23 cellular contexts compared by ENCODE assay signal in genomic region chr12:115176741-115177400, GRCh38.
"Had no signal": no experiment of that assay in that cellular context is flagged by ENCODE, and none has a peak within 500 bp of the region (broad histone marks: within the 10 kb centered on the region; RNA-seq: fewer than 3 reads in every experiment).

No MANE protein-coding gene starts in this region.

- H3K4me1 Mint-ChIP-seq: activated B cell treated with CpG ODN at 0.5 μM for 24 hours; activated naive CD4-positive, alpha-beta T cell treated with anti-CD3 and anti-CD28 coated beads, Interleukin-2, amount 10 ng/mL, durations not matched to agents 7 days and 5 days; naive thymus-derived CD4-positive, alpha-beta T cell; T-helper 17 cell had no signal

- H3K27ac ChIP-seq: foreskin keratinocyte, lower lobe of right lung, pancreas, upper lobe of right lung had no signal

- H3K4me1 ChIP-seq: foreskin keratinocyte, lower lobe of right lung, pancreas, upper lobe of right lung had no signal

- H3K4me3 ChIP-seq: lower lobe of right lung, pancreas, upper lobe of right lung had no signal

- ATAC-seq: activated T-cell treated with anti-CD3 and anti-CD28 coated beads, Interleukin-2, amount 50 U/mL, for 4 hours; foreskin keratinocyte; left lobe of liver; lower lobe of right lung; naive thymus-derived CD4-positive, alpha-beta T cell; pancreas; right cardiac atrium; stimulated activated naive CD8-positive, alpha-beta T cell treated with anti-CD3 and anti-CD28 coated beads, Interleukin-15, Interleukin-2, amounts not matched to agents 100 U/mL and 50 U/mL, for 24 hours; T-helper 17 cell; upper lobe of right lung had no signal

- H3K36me3 ChIP-seq: lower lobe of right lung, pancreas, upper lobe of right lung had no signal

- H3K9me3 ChIP-seq: lower lobe of right lung, pancreas, upper lobe of right lung had no signal

- H3K36me3 Mint-ChIP-seq: activated naive CD4-positive, alpha-beta T cell treated with anti-CD3 and anti-CD28 coated beads, Interleukin-2, amount 10 ng/mL, durations not matched to agents 7 days and 5 days; brain; naive thymus-derived CD4-positive, alpha-beta T cell had no signal

- H3K27ac Mint-ChIP-seq: activated B cell treated with CpG ODN at 0.5 μM for 24 hours; activated naive CD4-positive, alpha-beta T cell treated with anti-CD3 and anti-CD28 coated beads, Interleukin-2, amount 10 ng/mL, durations not matched to agents 7 days and 5 days; brain; naive thymus-derived CD4-positive, alpha-beta T cell; T-helper 17 cell had no signal

- H3K27me3 Mint-ChIP-seq: activated B cell treated with CpG ODN at 0.5 μM for 24 hours; activated naive CD4-positive, alpha-beta T cell treated with anti-CD3 and anti-CD28 coated beads, Interleukin-2, amount 10 ng/mL, durations not matched to agents 7 days and 5 days; naive thymus-derived CD4-positive, alpha-beta T cell; T-helper 17 cell had no signal

- DNase-seq: activated B cell treated with CpG ODN at 0.5 μM for 24 hours; activated CD4-positive, alpha-beta T cell treated with anti-CD3 and anti-CD28 coated beads for 4 hours; activated CD4-positive, alpha-beta T cell treated with anti-CD3 and anti-CD28 coated beads, Interleukin-2, amount 50 U/mL, for 48 hours; activated CD8-positive, alpha-beta memory T cell treated with anti-CD3 and anti-CD28 coated beads, Interleukin-2, amount 50 U/mL, for 48 hours; activated effector memory CD4-positive, alpha-beta T cell treated with Interleukin-2 at 50 U/mL for 16 hours; activated naive CD4-positive, alpha-beta T cell treated with anti-CD3 and anti-CD28 coated beads, Interleukin-2, amount 10 ng/mL, durations not matched to agents 7 days and 5 days; activated T-cell treated with anti-CD3 and anti-CD28 coated beads, Interleukin-2, amount 50 U/mL, for 4 hours; amygdala; caudate nucleus; dermis blood vessel endothelial cell; effector CD8-positive, alpha-beta T cell; erythroblast; foreskin keratinocyte; lower lobe of right lung; naive thymus-derived CD4-positive, alpha-beta T cell; pancreas; right cardiac atrium; stimulated activated CD4-positive, alpha-beta T cell treated with anti-CD3 and anti-CD28 coated beads, Interleukin-4, amount 100 ng/mL, for 4 hours; stimulated activated naive CD8-positive, alpha-beta T cell treated with anti-CD3 and anti-CD28 coated beads, Interleukin-15, Interleukin-2, amounts not matched to agents 100 U/mL and 50 U/mL, for 24 hours; T-helper 17 cell; upper lobe of right lung had no signal

- H3K27me3 ChIP-seq: foreskin keratinocyte, pancreas, upper lobe of right lung had no signal

- H3K4me3 Mint-ChIP-seq: activated B cell treated with CpG ODN at 0.5 μM for 24 hours; activated naive CD4-positive, alpha-beta T cell treated with anti-CD3 and anti-CD28 coated beads, Interleukin-2, amount 10 ng/mL, durations not matched to agents 7 days and 5 days; activated T-cell treated with anti-CD3 and anti-CD28 coated beads, Interleukin-2, amount 50 U/mL, for 4 hours; brain; naive thymus-derived CD4-positive, alpha-beta T cell; T-helper 17 cell had no signal

- FAIRE-seq: pancreas had no signal

- H3K9me3 Mint-ChIP-seq: activated B cell treated with CpG ODN at 0.5 μM for 24 hours; activated T-cell treated with anti-CD3 and anti-CD28 coated beads, Interleukin-2, amount 50 U/mL, for 4 hours; brain had no signal
